ENCODE assay signal across 26 cellular contexts in genomic region chr10:97002670-97003069, GRCh38.
"Had no signal": no experiment of that assay in that cellular context is flagged by ENCODE, and none has a peak within 500 bp of the region (broad histone marks: within the 10 kb centered on the region; RNA-seq: fewer than 3 reads in every experiment).

No MANE protein-coding gene starts in this region.

- H3K36me3 Mint-ChIP-seq: activated naive CD4-positive, alpha-beta T cell treated with anti-CD3 and anti-CD28 coated beads, Interleukin-2, amount 10 ng/mL, durations not matched to agents 7 days and 5 days had no signal

- ATAC-seq: activated CD4-positive, alpha-beta T cell treated with anti-CD3 and anti-CD28 coated beads for 36 hours; activated CD4-positive, CD25-positive, alpha-beta regulatory T cell treated with anti-CD3 and anti-CD28 coated beads, Interleukin-2, amount 50 U/mL, for 24 hours; activated CD8-positive, alpha-beta T cell treated with anti-CD3 and anti-CD28 coated beads, Interleukin-2, amount 10 ng/mL, durations not matched to agents 7 days and 5 days; activated naive CD8-positive, alpha-beta T cell treated with anti-CD3 and anti-CD28 coated beads, Interleukin-2, amount 50 U/mL, for 24 hours; Panc1 had no signal

- H3K4me1 ChIP-seq: SJSA1 had no signal

- H3K27ac ChIP-seq: brain microvascular endothelial cell, SJSA1 had no signal

- H3K4me3 ChIP-seq: K562, SJSA1 had no signal

- H3K4me3 Mint-ChIP-seq: activated CD4-positive, alpha-beta T cell treated with anti-CD3 and anti-CD28 coated beads for 36 hours; activated CD4-positive, alpha-beta T cell treated with anti-CD3 and anti-CD28 coated beads, Interleukin-2, amount 10 ng/mL, durations not matched to agents 7 days and 5 days; activated CD8-positive, alpha-beta T cell treated with anti-CD3 and anti-CD28 coated beads, Interleukin-2, amount 10 ng/mL, durations not matched to agents 7 days and 5 days; activated naive CD4-positive, alpha-beta T cell treated with anti-CD3 and anti-CD28 coated beads, Interleukin-2, amount 10 ng/mL, durations not matched to agents 7 days and 5 days; activated naive CD8-positive, alpha-beta T cell; activated naive CD8-positive, alpha-beta T cell treated with anti-CD3 and anti-CD28 coated beads, Interleukin-2, amount 50 U/mL, for 24 hours; T-helper 1 cell treated with Interleukin-12 subunit alpha and Interleukin-12 subunit beta and Interleukin-4 antibody, amounts not matched to agents 30 μg/mL and 1 μg/mL, for 36 hours; T-helper 2 cell treated with Interferon-gamma antibody and Interleukin-4, amounts not matched to agents 5 μg/mL and 100 μg/mL, for 36 hours had no signal

- H3K27ac Mint-ChIP-seq: activated CD4-positive, alpha-beta T cell treated with anti-CD3 and anti-CD28 coated beads for 36 hours; activated CD4-positive, alpha-beta T cell treated with anti-CD3 and anti-CD28 coated beads, Interleukin-2, amount 10 ng/mL, durations not matched to agents 7 days and 5 days; activated CD8-positive, alpha-beta T cell treated with anti-CD3 and anti-CD28 coated beads, Interleukin-2, amount 10 ng/mL, durations not matched to agents 7 days and 5 days; activated naive CD4-positive, alpha-beta T cell treated with anti-CD3 and anti-CD28 coated beads, Interleukin-2, amount 10 ng/mL, durations not matched to agents 7 days and 5 days; activated naive CD8-positive, alpha-beta T cell; activated naive CD8-positive, alpha-beta T cell treated with anti-CD3 and anti-CD28 coated beads, Interleukin-2, amount 50 U/mL, for 24 hours; T-helper 1 cell treated with Interleukin-12 subunit alpha and Interleukin-12 subunit beta and Interleukin-4 antibody, amounts not matched to agents 30 μg/mL and 1 μg/mL, for 36 hours; T-helper 2 cell treated with Interferon-gamma antibody and Interleukin-4, amounts not matched to agents 5 μg/mL and 100 μg/mL, for 36 hours had no signal

- H3K27me3 ChIP-seq: brain microvascular endothelial cell, SJSA1 had no signal

- H3K4me1 Mint-ChIP-seq: activated CD4-positive, alpha-beta T cell treated with anti-CD3 and anti-CD28 coated beads for 36 hours; activated CD4-positive, alpha-beta T cell treated with anti-CD3 and anti-CD28 coated beads, Interleukin-2, amount 10 ng/mL, durations not matched to agents 7 days and 5 days; activated naive CD4-positive, alpha-beta T cell treated with anti-CD3 and anti-CD28 coated beads, Interleukin-2, amount 10 ng/mL, durations not matched to agents 7 days and 5 days; activated naive CD8-positive, alpha-beta T cell treated with anti-CD3 and anti-CD28 coated beads, Interleukin-2, amount 50 U/mL, for 24 hours had no signal

- DNase-seq: activated CD4-positive, alpha-beta T cell treated with anti-CD3 and anti-CD28 coated beads for 36 hours; activated CD4-positive, alpha-beta T cell treated with anti-CD3 and anti-CD28 coated beads, Interleukin-2, amount 10 ng/mL, durations not matched to agents 7 days and 5 days; activated CD4-positive, alpha-beta T cell treated with anti-CD3 and anti-CD28 coated beads, Interleukin-2, amount 50 U/mL, for 48 hours; activated CD8-positive, alpha-beta memory T cell treated with anti-CD3 and anti-CD28 coated beads, Interleukin-2, amount 50 U/mL, for 48 hours; activated CD8-positive, alpha-beta T cell treated with anti-CD3 and anti-CD28 coated beads, Interleukin-2, amount 10 ng/mL, durations not matched to agents 7 days and 5 days; activated effector memory CD4-positive, alpha-beta T cell treated with Interleukin-2 at 50 U/mL for 16 hours; activated naive CD4-positive, alpha-beta T cell treated with anti-CD3 and anti-CD28 coated beads, Interleukin-2, amount 10 ng/mL, durations not matched to agents 7 days and 5 days; activated naive CD8-positive, alpha-beta T cell treated with anti-CD3 and anti-CD28 coated beads, Interleukin-2, amount 50 U/mL, for 24 hours; activated T-cell treated with anti-CD3 and anti-CD28 coated beads, Interleukin-2, amount 50 U/mL, for 48 hours; anterior cingulate cortex; brain microvascular endothelial cell; NCI-H1105; NCI-H1417 treated with DMSO at 0.1 percent for 48 hours; NCI-H187 treated with DMSO at 0.1 percent for 48 hours; NCI-H2081 treated with DMSO at 0.1 percent for 48 hours; NCI-H345; NCI-H524 treated with DMSO at 0.1 percent for 48 hours; SHP77; SK-N-SH had no signal

- H3K9ac ChIP-seq: SK-N-SH had no signal

- H3K36me3 ChIP-seq: brain microvascular endothelial cell, SJSA1 had no signal

- H3K4me2 ChIP-seq: SK-N-SH had no signal

- H3K27me3 Mint-ChIP-seq: activated naive CD4-positive, alpha-beta T cell treated with anti-CD3 and anti-CD28 coated beads, Interleukin-2, amount 10 ng/mL, durations not matched to agents 7 days and 5 days had no signal
